2 cellular contexts compared by ENCODE assay signal in the genomic region with DNA sequence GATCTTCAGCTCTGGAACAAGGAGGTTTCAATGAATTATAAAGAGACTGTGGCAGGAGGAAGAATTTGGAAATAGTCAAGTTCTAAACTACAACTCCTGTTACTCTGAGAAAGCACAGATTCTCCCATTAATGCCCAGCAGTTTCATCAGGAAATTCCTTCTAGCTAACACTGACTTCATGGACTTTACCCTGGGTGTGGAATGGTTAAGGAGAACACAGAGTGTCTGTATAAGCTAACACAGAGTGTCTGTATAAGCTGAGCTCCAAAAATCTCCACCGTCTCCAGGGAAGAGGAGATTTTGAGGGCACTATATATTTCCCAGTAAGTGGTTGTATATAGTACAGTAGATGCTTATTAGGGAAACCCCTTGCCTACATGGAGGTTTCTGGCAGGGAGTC.
TF ChIP-seq lines count a peak whose summit lies in the region.

No MANE protein-coding gene starts in this region.

TF ChIP-seq in WTC11, 78 proteins besides CTCF, POLR2A, EP300 and RAD21 (continued from another document and continues in another):
- TF ChIP-seq, protein P1, sequence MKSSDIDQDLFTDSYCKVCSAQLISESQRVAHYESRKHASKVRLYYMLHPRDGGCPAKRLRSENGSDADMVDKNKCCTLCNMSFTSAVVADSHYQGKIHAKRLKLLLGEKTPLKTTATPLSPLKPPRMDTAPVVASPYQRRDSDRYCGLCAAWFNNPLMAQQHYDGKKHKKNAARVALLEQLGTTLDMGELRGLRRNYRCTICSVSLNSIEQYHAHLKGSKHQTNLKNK (CRISPR knock-in tag; IDR thresholded peaks at IDR 0.05): no peak
- TF ChIP-seq ZNF219 (CRISPR knock-in tag; IDR thresholded peaks at IDR 0.05; ENCODE audit: borderline replicate concordance) (no peak), ELF4 (CRISPR knock-in tag; IDR thresholded peaks at IDR 0.05; ENCODE audit: low read depth) (no peak), NR3C1 (CRISPR knock-in tag; conservative IDR thresholded peaks at IDR 0.05; ENCODE audit: low read depth) (no peak), ATF6 (CRISPR knock-in tag; IDR thresholded peaks at IDR 0.05) (no peak), PREB (CRISPR knock-in tag; IDR thresholded peaks at IDR 0.05; ENCODE audit: borderline replicate concordance) (no peak), NFATC4 (CRISPR knock-in tag; IDR thresholded peaks at IDR 0.05) (no peak), IRF1 (CRISPR knock-in tag; IDR thresholded peaks at IDR 0.05) (no peak), STAT6 (CRISPR knock-in tag; conservative IDR thresholded peaks at IDR 0.05; ENCODE audit: low read depth) (no peak)
- TF ChIP-seq, protein P2, sequence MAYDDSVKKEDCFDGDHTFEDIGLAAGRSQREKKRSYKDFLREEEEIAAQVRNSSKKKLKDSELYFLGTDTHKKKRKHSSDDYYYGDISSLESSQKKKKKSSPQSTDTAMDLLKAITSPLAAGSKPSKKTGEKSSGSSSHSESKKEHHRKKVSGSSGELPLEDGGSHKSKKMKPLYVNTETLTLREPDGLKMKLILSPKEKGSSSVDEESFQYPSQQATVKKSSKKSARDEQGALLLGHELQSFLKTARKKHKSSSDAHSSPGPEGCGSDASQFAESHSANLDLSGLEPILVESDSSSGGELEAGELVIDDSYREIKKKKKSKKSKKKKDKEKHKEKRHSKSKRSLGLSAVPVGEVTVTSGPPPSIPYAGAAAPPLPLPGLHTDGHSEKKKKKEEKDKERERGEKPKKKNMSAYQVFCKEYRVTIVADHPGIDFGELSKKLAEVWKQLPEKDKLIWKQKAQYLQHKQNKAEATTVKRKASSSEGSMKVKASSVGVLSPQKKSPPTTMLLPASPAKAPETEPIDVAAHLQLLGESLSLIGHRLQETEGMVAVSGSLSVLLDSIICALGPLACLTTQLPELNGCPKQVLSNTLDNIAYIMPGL (CRISPR knock-in tag; IDR thresholded peaks at IDR 0.05): no peak
- TF ChIP-seq, protein P3, sequence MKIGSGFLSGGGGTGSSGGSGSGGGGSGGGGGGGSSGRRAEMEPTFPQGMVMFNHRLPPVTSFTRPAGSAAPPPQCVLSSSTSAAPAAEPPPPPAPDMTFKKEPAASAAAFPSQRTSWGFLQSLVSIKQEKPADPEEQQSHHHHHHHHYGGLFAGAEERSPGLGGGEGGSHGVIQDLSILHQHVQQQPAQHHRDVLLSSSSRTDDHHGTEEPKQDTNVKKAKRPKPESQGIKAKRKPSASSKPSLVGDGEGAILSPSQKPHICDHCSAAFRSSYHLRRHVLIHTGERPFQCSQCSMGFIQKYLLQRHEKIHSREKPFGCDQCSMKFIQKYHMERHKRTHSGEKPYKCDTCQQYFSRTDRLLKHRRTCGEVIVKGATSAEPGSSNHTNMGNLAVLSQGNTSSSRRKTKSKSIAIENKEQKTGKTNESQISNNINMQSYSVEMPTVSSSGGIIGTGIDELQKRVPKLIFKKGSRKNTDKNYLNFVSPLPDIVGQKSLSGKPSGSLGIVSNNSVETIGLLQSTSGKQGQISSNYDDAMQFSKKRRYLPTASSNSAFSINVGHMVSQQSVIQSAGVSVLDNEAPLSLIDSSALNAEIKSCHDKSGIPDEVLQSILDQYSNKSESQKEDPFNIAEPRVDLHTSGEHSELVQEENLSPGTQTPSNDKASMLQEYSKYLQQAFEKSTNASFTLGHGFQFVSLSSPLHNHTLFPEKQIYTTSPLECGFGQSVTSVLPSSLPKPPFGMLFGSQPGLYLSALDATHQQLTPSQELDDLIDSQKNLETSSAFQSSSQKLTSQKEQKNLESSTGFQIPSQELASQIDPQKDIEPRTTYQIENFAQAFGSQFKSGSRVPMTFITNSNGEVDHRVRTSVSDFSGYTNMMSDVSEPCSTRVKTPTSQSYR (CRISPR knock-in tag; IDR thresholded peaks at IDR 0.05): no peak

TF ChIP-seq in SK-N-SH, 30 proteins besides CTCF, POLR2A, EP300 and RAD21 (continued from another document):
- TF ChIP-seq ZBTB33 (IDR thresholded peaks at IDR 0.05; ENCODE audit: borderline replicate concordance, low read depth) (no peak), JUND (IDR thresholded peaks at IDR 0.05) (no peak), TAF1 (IDR thresholded peaks at IDR 0.05; ENCODE audit: borderline replicate concordance, low read depth, low read length) (no peak), RCOR1 (IDR thresholded peaks at IDR 0.05; ENCODE audit: low read length) (no peak), MEF2A (IDR thresholded peaks at IDR 0.05; ENCODE audit: borderline replicate concordance, low read depth) (no peak), NFIC (IDR thresholded peaks at IDR 0.05; ENCODE audit: borderline replicate concordance) (no peak), NRF1 (IDR thresholded peaks at IDR 0.05; ENCODE audit: low read depth, low read length) (no peak), USF1 (IDR thresholded peaks at IDR 0.05; ENCODE audit: borderline replicate concordance, low read depth) (no peak), IRF3 (IDR thresholded peaks at IDR 0.05; ENCODE audit: low read depth, low read length) (no peak), GATA2 (CRISPR knock-in tag; IDR thresholded peaks at IDR 0.05) (no peak), TEAD4 (IDR thresholded peaks at IDR 0.05; ENCODE audit: borderline replicate concordance, insufficient read depth) (no peak), FOXJ3 (CRISPR knock-in tag; IDR thresholded peaks at IDR 0.05) (no peak), SIN3A (IDR thresholded peaks at IDR 0.05; ENCODE audit: borderline replicate concordance, low read depth, low read length) (no peak)
- TF ChIP-seq, protein P4, sequence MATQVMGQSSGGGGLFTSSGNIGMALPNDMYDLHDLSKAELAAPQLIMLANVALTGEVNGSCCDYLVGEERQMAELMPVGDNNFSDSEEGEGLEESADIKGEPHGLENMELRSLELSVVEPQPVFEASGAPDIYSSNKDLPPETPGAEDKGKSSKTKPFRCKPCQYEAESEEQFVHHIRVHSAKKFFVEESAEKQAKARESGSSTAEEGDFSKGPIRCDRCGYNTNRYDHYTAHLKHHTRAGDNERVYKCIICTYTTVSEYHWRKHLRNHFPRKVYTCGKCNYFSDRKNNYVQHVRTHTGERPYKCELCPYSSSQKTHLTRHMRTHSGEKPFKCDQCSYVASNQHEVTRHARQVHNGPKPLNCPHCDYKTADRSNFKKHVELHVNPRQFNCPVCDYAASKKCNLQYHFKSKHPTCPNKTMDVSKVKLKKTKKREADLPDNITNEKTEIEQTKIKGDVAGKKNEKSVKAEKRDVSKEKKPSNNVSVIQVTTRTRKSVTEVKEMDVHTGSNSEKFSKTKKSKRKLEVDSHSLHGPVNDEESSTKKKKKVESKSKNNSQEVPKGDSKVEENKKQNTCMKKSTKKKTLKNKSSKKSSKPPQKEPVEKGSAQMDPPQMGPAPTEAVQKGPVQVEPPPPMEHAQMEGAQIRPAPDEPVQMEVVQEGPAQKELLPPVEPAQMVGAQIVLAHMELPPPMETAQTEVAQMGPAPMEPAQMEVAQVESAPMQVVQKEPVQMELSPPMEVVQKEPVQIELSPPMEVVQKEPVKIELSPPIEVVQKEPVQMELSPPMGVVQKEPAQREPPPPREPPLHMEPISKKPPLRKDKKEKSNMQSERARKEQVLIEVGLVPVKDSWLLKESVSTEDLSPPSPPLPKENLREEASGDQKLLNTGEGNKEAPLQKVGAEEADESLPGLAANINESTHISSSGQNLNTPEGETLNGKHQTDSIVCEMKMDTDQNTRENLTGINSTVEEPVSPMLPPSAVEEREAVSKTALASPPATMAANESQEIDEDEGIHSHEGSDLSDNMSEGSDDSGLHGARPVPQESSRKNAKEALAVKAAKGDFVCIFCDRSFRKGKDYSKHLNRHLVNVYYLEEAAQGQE (IDR thresholded peaks at IDR 0.05; ENCODE audit: low read depth, low read length): no peak
- TF ChIP-seq, protein P5, sequence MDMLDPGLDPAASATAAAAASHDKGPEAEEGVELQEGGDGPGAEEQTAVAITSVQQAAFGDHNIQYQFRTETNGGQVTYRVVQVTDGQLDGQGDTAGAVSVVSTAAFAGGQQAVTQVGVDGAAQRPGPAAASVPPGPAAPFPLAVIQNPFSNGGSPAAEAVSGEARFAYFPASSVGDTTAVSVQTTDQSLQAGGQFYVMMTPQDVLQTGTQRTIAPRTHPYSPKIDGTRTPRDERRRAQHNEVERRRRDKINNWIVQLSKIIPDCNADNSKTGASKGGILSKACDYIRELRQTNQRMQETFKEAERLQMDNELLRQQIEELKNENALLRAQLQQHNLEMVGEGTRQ (IDR thresholded peaks at IDR 0.05; ENCODE audit: borderline replicate concordance, low read depth, low read length): no peak
TF ChIP-seq in SK-N-SH: peak in this region for 0.
